Comparison of ENCODE assay signal across 9 cellular contexts in genomic region chr2:212451786-212452200, GRCh38.
DNase-seq lines count a peak whose midpoint lies in the region; TF ChIP-seq lines count a peak whose summit lies in the region.
"Had no signal": no experiment of that assay in that cellular context is flagged by ENCODE, and none has a peak within 500 bp of the region (broad histone marks: within the 10 kb centered on the region; RNA-seq: fewer than 3 reads in every experiment).

No MANE protein-coding gene starts in this region.

- no peaks in the 10 kb centered on the region for H3K79me2 ChIP-seq in OCI-LY7 (ENCODE audit: insufficient read depth, low read depth, low read length)

- no CpG with 5 or more reads among the region's 1 CpG for WGBS in mesodermal cell (ENCODE audit: insufficient coverage in 2 of 2), 2 experiments

- DNase-seq in AG10803 (ENCODE audit: low read depth) = peak; percentile 83
- peak; percentile 8 for DNase-seq in HuH-7.5 (ENCODE audit: low spot score)
- DNase-seq in choroid plexus epithelial cell (ENCODE audit: low read depth) = peak; percentile 41
- no peak for DNase-seq in NCI-H2081 (lab: John Stamatoyannopoulos, UW)
- no peak for DNase-seq in OCI-M1 (lab: John Stamatoyannopoulos, UW)
- DNase-seq in OCI-LY7 (ENCODE audit: low spot score) = no peak
- DNase-seq in midbrain (lab: John Stamatoyannopoulos, UW) = no peak
- DNase-seq: CD4-positive, alpha-beta T cell had no signal

- no peak overlapping the region for H2AFZ ChIP-seq in OCI-LY7 (ENCODE audit: low read length)

- H3K36me3 ChIP-seq in mesodermal cell (ENCODE audit: control insufficient read depth, insufficient read depth, low read length) = no peaks in the 10 kb centered on the region
- H3K36me3 ChIP-seq in OCI-LY7 (ENCODE audit: insufficient read depth, low read length) = no peaks in the 10 kb centered on the region

- no peak overlapping the region for H3K4me2 ChIP-seq in OCI-LY7 (ENCODE audit: low read length)

- TF ChIP-seq CTCF in AG10803 (conservative IDR thresholded peaks at IDR 0.05; ENCODE audit: low read length) (no peak), choroid plexus epithelial cell (conservative IDR thresholded peaks at IDR 0.05; ENCODE audit: low read depth, low read length) (no peak), OCI-LY7 (conservative IDR thresholded peaks at IDR 0.05; ENCODE audit: low read length) (no peak)

- H3K27ac ChIP-seq in mesodermal cell (ENCODE audit: low read depth, low read length, severe bottlenecking) (peak overlapping the region; percentile 48), OCI-LY7 (ENCODE audit: low read depth, low read length, poor library complexity, severe bottlenecking) (no peak overlapping the region)

- H3K4me3 ChIP-seq in AG10803 (ENCODE audit: low read length) (no peak overlapping the region), choroid plexus epithelial cell (ENCODE audit: low read depth, low read length) (no peak overlapping the region), mesodermal cell (ENCODE audit: extremely low read depth, insufficient read depth, low read length, poor library complexity, severe bottlenecking) (no peak overlapping the region), OCI-LY7 (ENCODE audit: low read depth, low read length, poor library complexity, severe bottlenecking) (no peak overlapping the region)

- H3K4me1 ChIP-seq in mesodermal cell (ENCODE audit: control insufficient read depth, insufficient read depth, low read length, poor library complexity, severe bottlenecking) (no peaks in the 10 kb centered on the region), OCI-LY7 (ENCODE audit: insufficient read depth, low read length, poor library complexity, severe bottlenecking) (no peaks in the 10 kb centered on the region)

- intact Hi-C loops in OCI-LY7 (cut with micrococcal nuclease; ENCODE audit: unreplicated experiment) = no loop called here

- H3K9me3 ChIP-seq in mesodermal cell (ENCODE audit: control insufficient read depth, low read length) (no peaks in the 10 kb centered on the region), OCI-LY7 (ENCODE audit: low read length) (no peaks in the 10 kb centered on the region)

- CTCF ChIA-PET in OCI-LY7 (lab: Charles Lee; ENCODE audit: unreplicated experiment) = no interaction called here

- POLR2A ChIA-PET in OCI-LY7 (lab: Charles Lee) = no interaction called here

- H4K20me1 ChIP-seq in OCI-LY7 (ENCODE audit: insufficient read depth, low read length) = no peaks in the 10 kb centered on the region

- H3K9me2 ChIP-seq in OCI-LY7 (ENCODE audit: insufficient read depth, low read length) = no peaks in the 10 kb centered on the region

- no TSS peak for BruUV-seq in OCI-LY7 (replicated peaks; lab: Mats Ljungman, UMichigan)

Comparison
In these comparisons a context has a peak if more than half of its experiments do, and no peak if none do; other contexts are left out.
1. DNase-seq: peak in AG10803 (single experiment), HuH-7.5 (single experiment) and choroid plexus epithelial cell (single experiment); none in NCI-H2081 (0 of 2), OCI-M1 (single experiment), OCI-LY7 (single experiment) and midbrain (single experiment).